ENCODE assay signal across 10 cellular contexts in the genomic region with DNA sequence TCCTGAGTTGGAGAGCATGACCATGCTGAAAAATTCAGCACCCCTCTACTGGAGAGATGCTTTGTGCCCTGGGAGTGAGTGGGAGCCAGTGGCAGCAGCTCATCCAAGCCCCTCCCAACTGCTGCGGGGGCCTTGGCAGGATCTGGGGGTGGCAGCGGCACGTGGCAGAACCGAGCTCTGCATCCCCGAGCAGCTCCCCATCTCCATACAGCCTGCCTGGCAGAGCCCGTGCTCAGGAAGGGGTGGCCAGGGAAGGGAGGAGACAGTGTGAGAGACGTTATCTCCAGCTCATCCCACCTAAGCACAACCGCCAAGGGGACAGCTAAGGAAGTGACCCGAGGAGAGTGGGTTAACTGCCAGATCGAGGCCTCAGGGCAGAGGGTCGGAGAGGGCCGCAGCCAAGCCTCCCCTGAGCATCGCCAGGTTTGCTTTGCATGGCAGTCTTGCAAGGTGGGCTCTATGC. TPM values are rescaled to one million over a fixed set of nuclear protein-coding genes. Genes with fewer than 3 reads are reported as not detected.
DNase-seq lines count a peak whose midpoint lies in the region; ATAC-seq and TF ChIP-seq lines count a peak whose summit lies in the region.
"Had no signal": no experiment of that assay in that cellular context is flagged by ENCODE, and none has a peak within 500 bp of the region (broad histone marks: within the 10 kb centered on the region; RNA-seq: fewer than 3 reads in every experiment).

No MANE protein-coding gene starts in this region.

- no peak for TF ChIP-seq EP300 in upper lobe of left lung (IDR thresholded peaks at IDR 0.05)

- no peaks in the 10 kb centered on the region for H3K9me3 Mint-ChIP-seq in activated naive CD4-positive, alpha-beta T cell treated with anti-CD3 and anti-CD28 coated beads for 36 hours

- CTCF ChIA-PET in activated naive CD4-positive, alpha-beta T cell treated with anti-CD3 and anti-CD28 coated beads for 36 hours (lab: Charles Lee): interaction anchor here (0.6 to 8.9 kb wide), 13 partner anchors 10 to 163 kb away, joined by 3 to 120 read pairs (median 7); partner anchors contain the start of gene EEIG1

- no peak for TF ChIP-seq CTCF in breast epithelium (IDR thresholded peaks at IDR 0.05)
- TF ChIP-seq CTCF in upper lobe of left lung (IDR thresholded peaks at IDR 0.05): no peak

- peaks cover 95% of the 10 kb centered on the region for H3K4me1 Mint-ChIP-seq in activated naive CD4-positive, alpha-beta T cell treated with anti-CD3 and anti-CD28 coated beads for 36 hours (ENCODE audit: low read depth)

- ATAC-seq in upper lobe of left lung (ENCODE audit: low FRiP score in 2 of 2): peak in 1 of 2 donors; percentile 3

- H3K27me3 Mint-ChIP-seq in activated naive CD4-positive, alpha-beta T cell treated with anti-CD3 and anti-CD28 coated beads for 36 hours (ENCODE audit: low read depth): no peaks in the 10 kb centered on the region

- intact Hi-C loops in activated naive CD4-positive, alpha-beta T cell treated with anti-CD3 and anti-CD28 coated beads for 36 hours (cut with micrococcal nuclease): loop anchor here (1.0 to 5.0 kb wide), 8 partner anchors 12 to 137 kb away; partner anchors contain the start of genes DPM2 and NAIF1
- intact Hi-C loops in breast epithelium (cut with DNase I; ENCODE audit: low total_unique reads): no loop called here

- H3K27ac ChIP-seq in breast epithelium (peak overlapping the region; percentile 91 to 98), upper lobe of left lung (peak overlapping the region; percentile 46 to 74 (median 67))
- H3K27ac ChIP-seq: HL-60 had no signal

- H3K4me1 ChIP-seq in breast epithelium (peaks cover 23 to 25% of the 10 kb centered on the region in 2 donors), upper lobe of left lung (peaks cover 11 to 27% (median 20%) of the 10 kb centered on the region in 4 donors)

- H3K9me3 ChIP-seq in breast epithelium (no peaks in the 10 kb centered on the region), upper lobe of left lung (no peaks in the 10 kb centered on the region)

- TF ChIP-seq POLR2A in breast epithelium (IDR thresholded peaks at IDR 0.05): no peak
- TF ChIP-seq POLR2A in upper lobe of left lung (IDR thresholded peaks at IDR 0.05): no peak

- H3K27me3 ChIP-seq in breast epithelium (no peaks in the 10 kb centered on the region), upper lobe of left lung (no peaks in the 10 kb centered on the region)

- WGBS in upper lobe of left lung, 2 donors: 73% methylated on average over 11 of the region's 13 CpGs; no CpG with 5 or more reads in 1 of the 2 donors

- DNase-seq in activated naive CD4-positive, alpha-beta T cell treated with anti-CD3 and anti-CD28 coated beads for 36 hours: no peak
- DNase-seq in activated naive CD4-positive, alpha-beta T cell treated with Interleukin-2 at 50 U/mL for 16 hours: no peak
- no peak for DNase-seq in breast epithelium (ENCODE audit: low spot score in 2 of 2)
- DNase-seq in middle frontal gyrus (ENCODE audit: extremely low spot score, low spot score): peak; percentile 73
- DNase-seq in upper lobe of left lung: peak in 1 of 2 donors; percentile 53
- DNase-seq in NCI-H82 (lab: John Stamatoyannopoulos, UW): no peak
- no peak for DNase-seq in SIG-M5 (lab: John Stamatoyannopoulos, UW)
- DNase-seq in NCI-H2029 (lab: John Stamatoyannopoulos, UW): no peak
- DNase-seq: T1000 had no signal

- H3K36me3 Mint-ChIP-seq in activated naive CD4-positive, alpha-beta T cell treated with anti-CD3 and anti-CD28 coated beads for 36 hours (ENCODE audit: low read depth): peaks cover 14% of the 10 kb centered on the region

- H3K36me3 ChIP-seq in breast epithelium (no peaks in the 10 kb centered on the region), upper lobe of left lung (peaks cover 0 to 4% (median under 1%) of the 10 kb centered on the region in 4 donors)

- peak overlapping the region; percentile 95 for H3K27ac Mint-ChIP-seq in activated naive CD4-positive, alpha-beta T cell treated with anti-CD3 and anti-CD28 coated beads for 36 hours

- H3K4me3 Mint-ChIP-seq in activated naive CD4-positive, alpha-beta T cell treated with anti-CD3 and anti-CD28 coated beads for 36 hours: peak overlapping the region; percentile 3

- H3K4me3 ChIP-seq in breast epithelium (peak overlapping the region in 1 of 3 donors; percentile 29), upper lobe of left lung (no peak overlapping the region)

RNA-seq across cellular contexts. Expression of gene DPM2, which starts 17.2 kb away (rescaled TPM):
- 10 to 100 TPM; 41.6 to 43.4 TPM for total RNA-seq in activated naive CD4-positive, alpha-beta T cell treated with anti-CD3 and anti-CD28 coated beads for 36 hours
- total RNA-seq in breast epithelium (10 to 100 TPM; 10.6 to 17.4 (median 17.1) TPM), upper lobe of left lung (10 to 100 TPM; 20.1 to 40.7 (median 25.6) TPM)

RNA-seq across cellular contexts. Expression of gene PIP5KL1, which starts 24.3 kb away (rescaled TPM):
- total RNA-seq in activated naive CD4-positive, alpha-beta T cell treated with anti-CD3 and anti-CD28 coated beads for 36 hours: 1 to 10 TPM; 1.1 to 1.8 TPM
- total RNA-seq in breast epithelium (10 to 100 TPM in 1 of 3 donors, 1 to 10 TPM in 2; 2.2 to 10.1 (median 5.2) TPM), upper lobe of left lung (10 to 100 TPM in 3 of 6 donors, 1 to 10 TPM in 3; 4.1 to 38.8 (median 10.0) TPM)

RNA-seq across cellular contexts. Expression of gene EEIG1, which starts 25.9 kb away (rescaled TPM):
- 10 to 100 TPM; 61.0 to 70.8 TPM for total RNA-seq in activated naive CD4-positive, alpha-beta T cell treated with anti-CD3 and anti-CD28 coated beads for 36 hours
- 10 to 100 TPM in 2 of 3 donors, 1 to 10 TPM in 1; 7.7 to 32.1 (median 19.7) TPM for total RNA-seq in breast epithelium
- total RNA-seq in upper lobe of left lung: 10 to 100 TPM; 17.8 to 60.7 (median 48.0) TPM

RNA-seq across cellular contexts. Expression of gene ST6GALNAC4, which starts 38.0 kb away (rescaled TPM):
- total RNA-seq in activated naive CD4-positive, alpha-beta T cell treated with anti-CD3 and anti-CD28 coated beads for 36 hours: 10 to 100 TPM; 22.3 to 24.6 TPM
- total RNA-seq in breast epithelium: 10 to 100 TPM; 17.6 to 44.6 (median 24.0) TPM
- total RNA-seq in upper lobe of left lung: 100 to 1,000 TPM in 1 of 6 donors, 10 to 100 TPM in 5; 41.3 to 105 (median 56.2) TPM

RNA-seq across cellular contexts. Expression of gene ST6GALNAC6, which starts 55.5 kb away (rescaled TPM):
- total RNA-seq in activated naive CD4-positive, alpha-beta T cell treated with anti-CD3 and anti-CD28 coated beads for 36 hours: 10 to 100 TPM; 28.7 to 29.1 TPM
- total RNA-seq in breast epithelium (100 to 1,000 TPM in 2 of 3 donors, 10 to 100 TPM in 1; 61.5 to 175 (median 103) TPM), upper lobe of left lung (100 to 1,000 TPM in 1 of 6 donors, 10 to 100 TPM in 5; 67.3 to 117 (median 85.2) TPM)
